15 cellular contexts compared by ENCODE assay signal in genomic region chr13:47650221-47650620, GRCh38.
DNase-seq lines count a peak whose midpoint lies in the region; ATAC-seq and TF ChIP-seq lines count a peak whose summit lies in the region.
"Had no signal": no experiment of that assay in that cellular context is flagged by ENCODE, and none has a peak within 500 bp of the region (broad histone marks: within the 10 kb centered on the region; RNA-seq: fewer than 3 reads in every experiment).

No MANE protein-coding gene starts in this region.

- DNase-seq in EH (ENCODE audit: low read depth) (peak; percentile 53), NCI-H82 (lab: John Stamatoyannopoulos, UW) (peak; percentile 50), fibroblast of gingiva (ENCODE audit: low read depth) (peak; percentile 58), osteocyte (ENCODE audit: extremely low spot score, unreplicated experiment) (no peak), HT-29 (ENCODE audit: low spot score) (no peak)
- DNase-seq: ACHN; CD4-positive, alpha-beta memory T cell; DMS79 treated with DMSO at 0.1 percent for 48 hours; EL; GM23248 had no signal

- H3K36me3 ChIP-seq in mesodermal cell (ENCODE audit: control insufficient read depth, insufficient read depth, low read length), result no peaks in the 10 kb centered on the region
- H3K36me3 ChIP-seq: BLaER1, HAP-1 had no signal

- no peaks in the 10 kb centered on the region for H3K9me3 Mint-ChIP-seq in osteocyte (ENCODE audit: unreplicated experiment)

- no peak for ATAC-seq in HG03565 (IDR thresholded peaks at IDR 0.05; ENCODE audit: unreplicated experiment)

- H3K9me3 ChIP-seq in mesodermal cell (ENCODE audit: control insufficient read depth, low read length), result no peaks in the 10 kb centered on the region
- H3K9me3 ChIP-seq: BLaER1, HAP-1 had no signal

- no peak overlapping the region for H3K27ac Mint-ChIP-seq in osteocyte (ENCODE audit: unreplicated experiment)
- H3K27ac Mint-ChIP-seq: CD14-positive monocyte; CD4-positive, alpha-beta memory T cell had no signal

- TF ChIP-seq CTCF in osteocyte (IDR thresholded peaks at IDR 0.05), result no peak

- no peaks in the 10 kb centered on the region for H3K27me3 Mint-ChIP-seq in osteocyte (ENCODE audit: unreplicated experiment)

- H3K4me3 Mint-ChIP-seq in osteocyte (ENCODE audit: unreplicated experiment), result no peak overlapping the region
- H3K4me3 Mint-ChIP-seq: CD14-positive monocyte; CD4-positive, alpha-beta memory T cell had no signal

- H3K4me1 Mint-ChIP-seq in osteocyte (ENCODE audit: unreplicated experiment), result no peaks in the 10 kb centered on the region
- H3K4me1 Mint-ChIP-seq: CD14-positive monocyte; CD4-positive, alpha-beta memory T cell had no signal

- H3K4me3 ChIP-seq in mesodermal cell (ENCODE audit: extremely low read depth, insufficient read depth, low read length, poor library complexity, severe bottlenecking), result no peak overlapping the region
- H3K4me3 ChIP-seq: BLaER1, GM23248, HAP-1 had no signal

- H3K36me3 Mint-ChIP-seq in osteocyte (ENCODE audit: unreplicated experiment), result no peaks in the 10 kb centered on the region
- H3K36me3 Mint-ChIP-seq: CD14-positive monocyte; CD4-positive, alpha-beta memory T cell had no signal

- H3K4me1 ChIP-seq in mesodermal cell (ENCODE audit: control insufficient read depth, insufficient read depth, low read length, poor library complexity, severe bottlenecking), result no peaks in the 10 kb centered on the region
- H3K4me1 ChIP-seq: BLaER1, HAP-1 had no signal

- H3K27ac ChIP-seq in mesodermal cell (ENCODE audit: low read depth, low read length, severe bottlenecking), result peak overlapping the region; percentile 36
- H3K27ac ChIP-seq: BLaER1, GM23248 had no signal

Comparison
In these comparisons a context has a peak if more than half of its experiments do, and no peak if none do; other contexts are left out.
1. DNase-seq: peak in EH (single experiment), NCI-H82 (single experiment) and fibroblast of gingiva (single experiment); none in osteocyte (single experiment) and HT-29 (single experiment).